8 cellular contexts compared by ENCODE assay signal in the genomic region with DNA sequence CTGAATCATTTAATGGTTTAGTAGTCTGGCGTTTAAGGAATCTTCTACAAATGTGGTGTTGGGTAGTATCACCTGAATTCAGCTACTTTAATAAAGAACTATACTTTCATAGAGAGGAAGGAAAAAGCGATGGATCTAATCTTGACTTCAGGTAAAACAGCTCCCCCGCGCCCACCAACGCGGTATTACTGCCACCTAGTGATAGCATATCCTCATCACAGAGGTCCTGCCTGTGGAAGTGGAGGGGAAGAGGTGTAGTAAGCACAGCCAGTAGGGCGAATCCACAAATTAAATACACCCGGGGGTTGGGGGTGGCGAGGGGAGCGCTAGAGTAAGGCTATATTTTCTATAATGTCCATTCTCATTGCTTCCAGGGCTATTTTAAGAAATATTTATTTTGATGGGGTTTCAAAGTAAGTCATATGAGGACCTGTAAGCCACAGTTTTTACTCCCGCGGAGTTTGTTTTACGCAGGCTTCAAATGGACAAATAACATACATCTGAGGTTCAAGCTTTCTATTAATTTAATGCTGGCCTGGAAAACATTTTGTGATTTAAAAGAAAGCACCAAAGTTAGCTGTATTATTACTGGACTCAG. TPM values are rescaled to one million over a fixed set of nuclear protein-coding genes. Genes with fewer than 3 reads are reported as not detected.
DNase-seq lines count a peak whose midpoint lies in the region; ATAC-seq and TF ChIP-seq lines count a peak whose summit lies in the region.

No MANE protein-coding gene starts in this region.

- no TSS peak for BruUV-seq in PC-3 (replicated peaks; lab: Mats Ljungman, UMichigan)

- CTCF ChIA-PET in PC-3 (lab: Charles Lee) = interaction anchor here (1.4 kb wide), 1 partner anchor 84 kb away, joined by 6 read pairs; no protein-coding TSS in a partner anchor

- H3K4me1 ChIP-seq in PC-3 (ENCODE audit: insufficient read depth, low read length) = no peaks in the 10 kb centered on the region

- intact Hi-C loops in PC-3 (cut with micrococcal nuclease) (loop anchor here (1.0 to 5.0 kb wide), 2 partner anchors 86 to 247 kb away; no protein-coding TSS in a partner anchor), posterior vena cava (cut with DNase I) (no loop called here)

- DNase-seq in CMK (ENCODE audit: low read depth) (peak; percentile 30), PC-3 (peak; percentile 80), fibroblast of the conjunctiva (ENCODE audit: low read depth) (peak; percentile 17), putamen (ENCODE audit: low spot score) (peak; percentile 45), posterior vena cava (ENCODE audit: low spot score) (no peak)
- DNase-seq in activated T-cell treated with anti-CD3 and anti-CD28 coated beads, Interleukin-2, amount 50 U/mL, for 1 hour = peak; percentile 70

- H3K4me3 ChIP-seq in PC-3 (ENCODE audit: low read length) = no peak overlapping the region

- ATAC-seq in GM19372 (IDR thresholded peaks at IDR 0.05; ENCODE audit: low read depth, unreplicated experiment) = peak; percentile 88
- peak; percentile 93 for ATAC-seq in HG03354 (IDR thresholded peaks at IDR 0.05; ENCODE audit: poor library complexity, severe bottlenecking, unreplicated experiment)
- ATAC-seq in PC-3 = peak; percentile 80

- H3K27me3 ChIP-seq in PC-3 (ENCODE audit: low read length) = no peaks in the 10 kb centered on the region

- H3K36me3 ChIP-seq in PC-3 (ENCODE audit: low read depth, low read length) = no peaks in the 10 kb centered on the region

- no peak overlapping the region for H3K9ac ChIP-seq in PC-3 (ENCODE audit: low read length)

- no peak overlapping the region for H3K27ac ChIP-seq in PC-3 (ENCODE audit: low read length)

- H3K9me2 ChIP-seq in PC-3 (replicated peaks; ENCODE audit: low read length) = no peaks in the 10 kb centered on the region

- no peaks in the 10 kb centered on the region for H4K20me1 ChIP-seq in PC-3 (ENCODE audit: low read length)

- no peak overlapping the region for H3K4me2 ChIP-seq in PC-3 (ENCODE audit: low read length)

- POLR2A ChIA-PET in PC-3 (lab: Charles Lee; ENCODE audit: unreplicated experiment) = no interaction called here

- H3K79me2 ChIP-seq in PC-3 (ENCODE audit: low read length) = no peaks in the 10 kb centered on the region

- no peaks in the 10 kb centered on the region for H3F3A ChIP-seq in PC-3 (ENCODE audit: low read length, unreplicated experiment)

- TF ChIP-seq CTCF in PC-3 (conservative IDR thresholded peaks at IDR 0.05; ENCODE audit: low read depth, low read length) = peak; percentile 85

- no peaks in the 10 kb centered on the region for H3K9me3 ChIP-seq in PC-3 (ENCODE audit: low read length)

- no peak overlapping the region for H2AFZ ChIP-seq in PC-3 (ENCODE audit: low read length)

RNA-seq across cellular contexts. Expression of a gene that starts 8.3 kb away (rescaled TPM):
- total RNA-seq in PC-3 (2014; rRNA removed) (11.6 and 11.8 TPM in 2 replicates), posterior vena cava (1 to 10 TPM; 1.7 to 2.8 TPM)
